ENCODE assay signal across 19 cellular contexts in genomic region chr11:861105-861479, GRCh38. TPM values are rescaled to one million over a fixed set of nuclear protein-coding genes. Genes with fewer than 3 reads are reported as not detected.
DNase-seq lines count a peak whose midpoint lies in the region; ATAC-seq, FAIRE-seq and TF ChIP-seq lines count a peak whose summit lies in the region.
"Had no signal": no experiment of that assay in that cellular context is flagged by ENCODE, and none has a peak within 500 bp of the region (broad histone marks: within the 10 kb centered on the region; RNA-seq: fewer than 3 reads in every experiment).

No MANE protein-coding gene starts in this region.

- H3K9ac ChIP-seq in H1 (replicated peaks in 1 of 4; ENCODE audit: extremely low read depth in 1 of 4, low read depth in 3 of 4, low read length in 3 of 4): no peak overlapping the region

- H4K5ac ChIP-seq in H1 (ENCODE audit: insufficient read length, low read depth, low read length): no peak overlapping the region

- no peaks in the 10 kb centered on the region for H3K9me3 ChIP-seq in H1 (ENCODE audit: insufficient read depth in 2 of 2, low read depth in 1 of 2, low read length in 1 of 2)
- H3K9me3 ChIP-seq: BLaER1 treated with 17β-estradiol and CSF1 and Interleukin-3, amounts not matched to agents 10 nM and 100 nM; Peyer's patch had no signal

- H2BK20ac ChIP-seq in H1 (ENCODE audit: low read length): no peak overlapping the region

- no peak overlapping the region for H3K23ac ChIP-seq in H1 (ENCODE audit: insufficient read length)

- peaks cover 10 to 52% of the 10 kb centered on the region in 2 experiments for H4K20me1 ChIP-seq in H1 (replicated peaks in 1 of 2; ENCODE audit: control insufficient read depth in 1 of 2, insufficient read depth in 2 of 2, low read length in 2 of 2)

- no peak overlapping the region for H2AFZ ChIP-seq in H1 (ENCODE audit: low read length)

- no peak overlapping the region for H2AK5ac ChIP-seq in H1 (ENCODE audit: low read depth, low read length)

- H4K8ac ChIP-seq in H1 (ENCODE audit: extremely low read depth, insufficient read depth, low read length): peak overlapping the region; percentile 68

- peaks cover 0 to 2% (median 0%) of the 10 kb centered on the region in 4 experiments; a peak in 1 of 7 replicates for H3K27me3 ChIP-seq in H1 (replicated peaks in 1 of 4; ENCODE audit: control insufficient read depth in 3 of 4, extremely low read depth in 1 of 4, insufficient read depth in 3 of 4, low read length in 3 of 4)
- H3K27me3 ChIP-seq: BLaER1 treated with 17β-estradiol and CSF1 and Interleukin-3, amounts not matched to agents 10 nM and 100 nM had no signal

- DNase-seq in NCI-H1092 treated with DMSO at 0.1 percent for 48 hours (lab: John Stamatoyannopoulos, UW) (peak; percentile 22), NCI-H1092 (lab: John Stamatoyannopoulos, UW) (no peak), HEK293T (ENCODE audit: extremely low spot score) (no peak), NCI-H2107 treated with DMSO at 0.1 percent for 48 hours (lab: John Stamatoyannopoulos, UW; ENCODE audit: unreplicated experiment) (peak; percentile 96), H1 (ENCODE audit: low read depth in 1 of 2, low spot score in 2 of 2) (no peak), DMS 273 (lab: John Stamatoyannopoulos, UW; ENCODE audit: unreplicated experiment) (no peak), dedifferentiated amniotic fluid mesenchymal stem cell (ENCODE audit: extremely low spot score) (no peak)
- DNase-seq: 8988T, GOT3, MV-4-11, NCI-H2029, NCI-H226, NCI-H774, Peyer's patch, SHP77 had no signal

- TF ChIP-seq POLR2A in H1 (IDR thresholded peaks at IDR 0.05; ENCODE audit: control extremely low read depth in 1 of 2, low read depth in 2 of 2, low read length in 2 of 2): no peak

- H3K4me2 ChIP-seq in H1 (ENCODE audit: insufficient read depth in 1 of 2, low read depth in 2 of 2, low read length in 2 of 2): no peak overlapping the region

- WGBS in H1 (ENCODE audit: extremely low coverage in 1 of 2, insufficient coverage in 1 of 2, insufficient read length in 1 of 2, insufficient replicate concordance in 2 of 2, low coverage in 1 of 2, low lambda C conversion rate in 2 of 2, missing lambda C conversion rate in 1 of 2), 2 experiments: 95% methylated on average over 14 of the region's 14 CpGs; no CpG with 5 or more reads in 1 of the 2 experiments

- no peak overlapping the region for H3K56ac ChIP-seq in H1 (replicated peaks; ENCODE audit: insufficient read length, low read depth, low read length)

- H3K14ac ChIP-seq in H1 (ENCODE audit: insufficient read length): no peak overlapping the region

- H3K79me1 ChIP-seq in H1 (ENCODE audit: low read depth, low read length): peaks cover 3% of the 10 kb centered on the region

- no peak for TF ChIP-seq CTCF in H1 (IDR thresholded peaks at IDR 0.05; ENCODE audit: control extremely low read depth in 1 of 3, insufficient read depth in 1 of 3, low read depth in 1 of 3, low read length in 3 of 3)

- no peaks in the 10 kb centered on the region for H3K23me2 ChIP-seq in H1 (ENCODE audit: low read depth, low read length)

- no peaks in the 10 kb centered on the region; a peak in 1 of 8 replicates for H3K36me3 ChIP-seq in H1 (ENCODE audit: control insufficient read depth in 2 of 4, insufficient read depth in 4 of 4, low read length in 3 of 4)
- H3K36me3 ChIP-seq: Peyer's patch had no signal

- H4K91ac ChIP-seq in H1 (replicated peaks; ENCODE audit: insufficient read length, low read length): no peak overlapping the region

- no peak overlapping the region for H2BK120ac ChIP-seq in H1 (replicated peaks; ENCODE audit: low read depth, low read length)

- no peak overlapping the region for H3K18ac ChIP-seq in H1 (ENCODE audit: extremely low read depth, low read length)

- peaks cover 0 to 33% (median 29%) of the 10 kb centered on the region in 4 experiments; a peak in 6 of 7 replicates for H3K4me1 ChIP-seq in H1 (replicated peaks in 1 of 4; ENCODE audit: control insufficient read depth in 3 of 4, insufficient read depth in 4 of 4, low read length in 3 of 4)

- no peak for TF ChIP-seq EP300 in H1 (IDR thresholded peaks at IDR 0.05; ENCODE audit: borderline replicate concordance in 1 of 2, low read depth in 2 of 2, low read length in 2 of 2)

- FAIRE-seq in H1 (lab: Jason Lieb, UNC): no peak
- FAIRE-seq: GM12878, GM19239 had no signal

- no peak overlapping the region for H3K4me3 ChIP-seq in H1 (ENCODE audit: extremely low read depth in 1 of 4, insufficient read depth in 2 of 4, low read depth in 3 of 4, low read length in 4 of 4)
- H3K4me3 ChIP-seq: BLaER1 treated with 17β-estradiol and CSF1 and Interleukin-3, amounts not matched to agents 10 nM and 100 nM; GM12878; Peyer's patch had no signal

- no peak overlapping the region for H3K4ac ChIP-seq in H1 (replicated peaks; ENCODE audit: insufficient read length, low read depth, low read length)

- CTCF ChIA-PET in HEK293T (lab: Yijun Ruan, JAX) (no interaction called here), H1 (lab: Charles Lee; ENCODE audit: partially characterized antibody) (interaction anchor here (1.2 to 10.5 kb wide), 5 partner anchors 15 to 190 kb away, joined by 3 to 74 read pairs (median 8); partner anchors contain the start of gene TSPAN4)

- no peak overlapping the region for H2BK12ac ChIP-seq in H1 (ENCODE audit: low read depth, low read length)

- H3K79me2 ChIP-seq in H1 (ENCODE audit: control insufficient read depth in 1 of 2, insufficient read depth in 2 of 2, low read length in 2 of 2): no peaks in the 10 kb centered on the region

- H2BK5ac ChIP-seq in H1 (ENCODE audit: low read depth, low read length): no peak overlapping the region

- no peak overlapping the region for H3K27ac ChIP-seq in H1 (ENCODE audit: low read depth, low read length)
- H3K27ac ChIP-seq: BLaER1 treated with 17β-estradiol and CSF1 and Interleukin-3, amounts not matched to agents 10 nM and 100 nM; Peyer's patch had no signal

- no peak for ATAC-seq in GM19397 (IDR thresholded peaks at IDR 0.05; ENCODE audit: unreplicated experiment)
- ATAC-seq: GM12878 had no signal

- TF ChIP-seq RAD21 in H1 (IDR thresholded peaks at IDR 0.05 in 1 of 2, conservative IDR thresholded peaks at IDR 0.05 in 1 of 2; ENCODE audit: low read depth in 2 of 2, low read length in 2 of 2): no peak

- H2BK15ac ChIP-seq in H1 (ENCODE audit: low read length): no peak overlapping the region

- POLR2A ChIA-PET in HEK293T (lab: Yijun Ruan, JAX) (interaction anchor here (0.7 kb wide), 1 partner anchor 18 kb away, joined by 3 read pairs; no protein-coding TSS in a partner anchor), H1 (lab: Charles Lee; ENCODE audit: partially characterized antibody) (interaction anchor here (0.7 to 13.8 kb wide), 7 partner anchors 10 to 49 kb away, joined by 3 to 234 read pairs (median 5); partner anchors contain the start of genes CD151, POLR2L and TSPAN4)

RNA-seq across cellular contexts. Expression of gene TSPAN4, which starts 18.4 kb away (rescaled TPM):
- total RNA-seq in H1 (2021; fragmentation: NEBNext Ultra II Directional; extraction: Animal tissue kit (Norgen Biotek cat#: 25700)): 74.1 and 75.8 TPM in 2 replicates
- 145 and 217 TPM in 2 replicates for polyA plus RNA-seq in H1 (2011; rRNA removed)
- polyA plus RNA-seq in H1 (2011; cell fraction: cytosol; rRNA removed): 167 TPM
- 298 TPM for polyA plus RNA-seq in H1 (2011; cell fraction: nucleus; rRNA removed)
- 43.0 to 90.8 TPM (median 85.3 TPM) in 4 replicates for polyA plus RNA-seq in H1 (2012, experiment 1 of 2)
- 79.3 TPM for polyA plus RNA-seq in H1 (2012, experiment 2 of 2)
- polyA plus RNA-seq in H1 (2013, experiment 1 of 2): 88.9 TPM
- polyA plus RNA-seq in H1 (2013, experiment 2 of 2): 84.1 TPM
- polyA minus RNA-seq in H1 (2011; rRNA and poly(A)+ RNA removed): 55.7 and 63.0 TPM in 2 replicates
- 58.9 TPM for polyA minus RNA-seq in H1 (2011; cell fraction: cytosol; rRNA and poly(A)+ RNA removed)
- 56.8 TPM for polyA minus RNA-seq in H1 (2011; cell fraction: nucleus; rRNA and poly(A)+ RNA removed)

RNA-seq across cellular contexts. Expression of gene POLR2L, which starts 18.8 kb away (rescaled TPM):
- total RNA-seq in H1 (2021; fragmentation: NEBNext Ultra II Directional; extraction: Animal tissue kit (Norgen Biotek cat#: 25700)): 151 and 167 TPM in 2 replicates
- polyA plus RNA-seq in H1 (2011; rRNA removed): 140 and 142 TPM in 2 replicates
- polyA plus RNA-seq in H1 (2011; cell fraction: cytosol; rRNA removed): 136 TPM
- polyA plus RNA-seq in H1 (2011; cell fraction: nucleus; rRNA removed): 416 TPM
- 193 to 318 TPM (median 295 TPM) in 4 replicates for polyA plus RNA-seq in H1 (2012, experiment 1 of 2)
- polyA plus RNA-seq in H1 (2012, experiment 2 of 2): 68.0 TPM
- 240 TPM for polyA plus RNA-seq in H1 (2013, experiment 1 of 2)
- polyA plus RNA-seq in H1 (2013, experiment 2 of 2): 247 TPM
- 72.5 and 95.8 TPM in 2 replicates for polyA minus RNA-seq in H1 (2011; rRNA and poly(A)+ RNA removed)
- 138 TPM for polyA minus RNA-seq in H1 (2011; cell fraction: cytosol; rRNA and poly(A)+ RNA removed)
- polyA minus RNA-seq in H1 (2011; cell fraction: nucleus; rRNA and poly(A)+ RNA removed): 79.6 TPM

RNA-seq across cellular contexts. Expression of gene CD151, which starts 28.3 kb away (rescaled TPM):
- 93.4 and 101 TPM in 2 replicates for total RNA-seq in H1 (2021; fragmentation: NEBNext Ultra II Directional; extraction: Animal tissue kit (Norgen Biotek cat#: 25700))
- 212 and 257 TPM in 2 replicates for polyA plus RNA-seq in H1 (2011; rRNA removed)
- polyA plus RNA-seq in H1 (2011; cell fraction: cytosol; rRNA removed): 196 TPM
- polyA plus RNA-seq in H1 (2011; cell fraction: nucleus; rRNA removed): 315 TPM
- 85.6 to 141 TPM (median 135 TPM) in 4 replicates for polyA plus RNA-seq in H1 (2012, experiment 1 of 2)
- 137 TPM for polyA plus RNA-seq in H1 (2012, experiment 2 of 2)
- 105 TPM for polyA plus RNA-seq in H1 (2013, experiment 1 of 2)
- polyA plus RNA-seq in H1 (2013, experiment 2 of 2): 114 TPM
- polyA minus RNA-seq in H1 (2011; rRNA and poly(A)+ RNA removed): 117 and 123 TPM in 2 replicates
- 66.3 TPM for polyA minus RNA-seq in H1 (2011; cell fraction: cytosol; rRNA and poly(A)+ RNA removed)
- 80.7 TPM for polyA minus RNA-seq in H1 (2011; cell fraction: nucleus; rRNA and poly(A)+ RNA removed)

RNA-seq across cellular contexts. Expression of gene CRACR2B, which starts 33.4 kb away (rescaled TPM):
- 26.4 and 29.3 TPM in 2 replicates for total RNA-seq in H1 (2021; fragmentation: NEBNext Ultra II Directional; extraction: Animal tissue kit (Norgen Biotek cat#: 25700))
- polyA plus RNA-seq in H1 (2011; rRNA removed): 18.2 and 34.9 TPM in 2 replicates
- 27.3 TPM for polyA plus RNA-seq in H1 (2011; cell fraction: cytosol; rRNA removed)
- polyA plus RNA-seq in H1 (2011; cell fraction: nucleus; rRNA removed): 119 TPM
- polyA plus RNA-seq in H1 (2012, experiment 1 of 2): 11.5 to 25.5 TPM (median 19.6 TPM) in 4 replicates
- polyA plus RNA-seq in H1 (2012, experiment 2 of 2): 13.0 TPM
- 19.0 TPM for polyA plus RNA-seq in H1 (2013, experiment 1 of 2)
- 17.3 TPM for polyA plus RNA-seq in H1 (2013, experiment 2 of 2)
- polyA minus RNA-seq in H1 (2011; rRNA and poly(A)+ RNA removed): 2.3 and 2.9 TPM in 2 replicates
- polyA minus RNA-seq in H1 (2011; cell fraction: cytosol; rRNA and poly(A)+ RNA removed): 10.1 TPM
- 19.8 TPM for polyA minus RNA-seq in H1 (2011; cell fraction: nucleus; rRNA and poly(A)+ RNA removed)

RNA-seq across cellular contexts. Expression of gene PNPLA2, which starts 42.4 kb away (rescaled TPM):
- 62.1 and 62.2 TPM in 2 replicates for total RNA-seq in H1 (2021; fragmentation: NEBNext Ultra II Directional; extraction: Animal tissue kit (Norgen Biotek cat#: 25700))
- 30.9 and 63.7 TPM in 2 replicates for polyA plus RNA-seq in H1 (2011; rRNA removed)
- polyA plus RNA-seq in H1 (2011; cell fraction: cytosol; rRNA removed): 23.5 TPM
- 272 TPM for polyA plus RNA-seq in H1 (2011; cell fraction: nucleus; rRNA removed)
- 27.2 to 66.6 TPM (median 57.4 TPM) in 4 replicates for polyA plus RNA-seq in H1 (2012, experiment 1 of 2)
- 30.4 TPM for polyA plus RNA-seq in H1 (2012, experiment 2 of 2)
- 53.9 TPM for polyA plus RNA-seq in H1 (2013, experiment 1 of 2)
- 50.2 TPM for polyA plus RNA-seq in H1 (2013, experiment 2 of 2)
- polyA minus RNA-seq in H1 (2011; rRNA and poly(A)+ RNA removed): 20.4 and 30.0 TPM in 2 replicates
- 34.8 TPM for polyA minus RNA-seq in H1 (2011; cell fraction: cytosol; rRNA and poly(A)+ RNA removed)
- 76.6 TPM for polyA minus RNA-seq in H1 (2011; cell fraction: nucleus; rRNA and poly(A)+ RNA removed)

Comparison
In these comparisons a context has a peak if more than half of its experiments do, and no peak if none do; other contexts are left out.
1. DNase-seq: peak in NCI-H1092 treated with DMSO at 0.1 percent for 48 hours (single experiment) and NCI-H2107 treated with DMSO at 0.1 percent for 48 hours (single experiment); none in NCI-H1092 (single experiment), HEK293T (single experiment), H1 (0 of 2), DMS 273 (single experiment) and dedifferentiated amniotic fluid mesenchymal stem cell (single experiment).